Comparison of ENCODE assay signal across 8 cellular contexts in the genomic region with DNA sequence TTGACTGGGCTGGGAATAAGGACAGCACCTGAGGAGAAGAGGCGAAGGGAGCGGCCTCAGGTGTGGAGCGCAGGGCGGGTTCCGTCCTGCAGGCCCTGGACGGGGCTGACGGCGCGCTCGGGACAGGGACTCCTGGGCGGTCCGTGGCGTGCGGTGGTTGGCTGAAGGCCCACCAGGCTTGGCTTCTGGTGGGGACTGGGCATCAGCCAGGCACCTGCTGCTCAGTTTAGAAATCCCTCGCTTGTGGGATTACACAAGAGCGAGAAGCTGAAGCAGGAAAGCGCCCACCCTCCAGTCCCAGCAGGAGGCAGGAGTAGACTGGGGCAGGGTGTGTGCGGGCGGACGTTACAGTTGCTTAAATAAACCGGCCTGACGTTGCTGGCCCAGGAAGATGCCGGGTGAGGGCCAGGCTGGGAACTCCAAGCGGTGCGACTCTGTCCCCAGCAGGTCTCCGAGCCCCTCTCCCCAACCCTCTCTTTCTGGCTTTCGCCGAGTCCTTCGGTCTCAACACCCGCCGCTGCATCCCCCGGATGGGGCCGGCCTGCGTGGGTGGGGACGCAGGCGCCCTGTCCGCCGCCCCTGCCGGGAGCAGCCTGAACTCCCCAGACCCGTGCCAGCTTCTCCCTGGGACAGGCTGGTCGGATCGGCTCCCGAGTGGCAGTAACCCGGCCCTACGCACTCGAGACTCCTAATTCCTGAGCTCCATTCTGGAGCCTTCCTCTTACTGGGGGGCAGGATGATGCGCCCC. TPM values are rescaled to one million over a fixed set of nuclear protein-coding genes. Genes with fewer than 3 reads are reported as not detected.
DNase-seq lines count a peak whose midpoint lies in the region; ATAC-seq and TF ChIP-seq lines count a peak whose summit lies in the region.

No MANE protein-coding gene starts in this region.

- H3K27me3 ChIP-seq in fibroblast of lung (ENCODE audit: control insufficient read depth, insufficient read depth, low read length) (no peaks in the 10 kb centered on the region), thymus (ENCODE audit: control insufficient read depth, insufficient read depth) (no peaks in the 10 kb centered on the region)

- peaks cover 3% of the 10 kb centered on the region for H3K36me3 Mint-ChIP-seq in natural killer cell treated with Interleukin-12 subunit alpha and Interleukin-12 subunit beta and Interleukin-15 and Interleukin-18, amount 100 ng/mL, for 72 hours

- H3K4me2 ChIP-seq in fibroblast of lung (ENCODE audit: extremely low read depth, insufficient read depth, low read length): peak overlapping the region; percentile 96

- no peaks in the 10 kb centered on the region for H4K20me1 ChIP-seq in fibroblast of lung (ENCODE audit: control insufficient read depth, extremely low read depth, insufficient read depth, low read length)

- ATAC-seq in GM19372 (IDR thresholded peaks at IDR 0.05; ENCODE audit: low read depth, unreplicated experiment): peak; percentile 33
- peak; percentile 36 for ATAC-seq in HG03521 (IDR thresholded peaks at IDR 0.05; ENCODE audit: unreplicated experiment)
- ATAC-seq in natural killer cell treated with Interleukin-12 subunit alpha and Interleukin-12 subunit beta and Interleukin-15 and Interleukin-18, amount 100 ng/mL, for 72 hours: peak; percentile 71 to 82

- WGBS in thymus: 1% methylated on average over 47 of the region's 47 CpGs

- peaks cover 12% of the 10 kb centered on the region for H3K36me3 ChIP-seq in fibroblast of lung (ENCODE audit: control insufficient read depth, insufficient read depth, low read length)
- H3K36me3 ChIP-seq in thymus (ENCODE audit: control insufficient read depth, insufficient read depth): peaks cover 36% of the 10 kb centered on the region

- peak overlapping the region; percentile 86 for H2AFZ ChIP-seq in fibroblast of lung (ENCODE audit: low read length)

- H3K79me2 ChIP-seq in fibroblast of lung (ENCODE audit: control insufficient read depth, insufficient read depth, low read length): no peaks in the 10 kb centered on the region

- peak; percentile 36 to 48 for TF ChIP-seq CTCF in fibroblast of lung (conservative IDR thresholded peaks at IDR 0.05 in 1 of 2, IDR thresholded peaks at IDR 0.05 in 1 of 2; ENCODE audit: low read depth in 1 of 2, low read length in 2 of 2)

- H3K4me3 ChIP-seq in fibroblast of lung (replicated peaks in 1 of 4; ENCODE audit: control extremely low read depth in 1 of 4, insufficient read depth in 1 of 4, low read depth in 3 of 4, low read length in 4 of 4) (peak overlapping the region; percentile 65 to 81 (median 72)), thymus (ENCODE audit: low read length) (peak overlapping the region; percentile 76)

- peak overlapping the region; percentile 79 for H3K9ac ChIP-seq in fibroblast of lung (ENCODE audit: insufficient read depth, low read length)

- H3K9me3 ChIP-seq in fibroblast of lung (ENCODE audit: control insufficient read depth, insufficient read depth, low read depth, low read length): no peaks in the 10 kb centered on the region
- H3K9me3 ChIP-seq in thymus (ENCODE audit: control insufficient read depth): no peaks in the 10 kb centered on the region

- peaks cover 23 to 29% of the 10 kb centered on the region in 2 donors for H3K4me1 Mint-ChIP-seq in natural killer cell treated with Interleukin-12 subunit alpha and Interleukin-12 subunit beta and Interleukin-15 and Interleukin-18, amount 100 ng/mL, for 72 hours (ENCODE audit: low read depth in 2 of 2)

- peak overlapping the region; percentile 77 to 78 for H3K27ac Mint-ChIP-seq in natural killer cell treated with Interleukin-12 subunit alpha and Interleukin-12 subunit beta and Interleukin-15 and Interleukin-18, amount 100 ng/mL, for 72 hours

- peak overlapping the region; percentile 69 for H3K27ac ChIP-seq in fibroblast of lung (ENCODE audit: insufficient read depth, low read length)
- peak overlapping the region; percentile 83 for H3K27ac ChIP-seq in thymus (ENCODE audit: low read depth)

- in situ Hi-C loops in Caki2 (cut with HindIII; ENCODE audit: low pct_unique_long_range_greater_than_20kb, low sequenced_read_pairs): no loop called here

- H3K4me3 Mint-ChIP-seq in natural killer cell treated with Interleukin-12 subunit alpha and Interleukin-12 subunit beta and Interleukin-15 and Interleukin-18, amount 100 ng/mL, for 72 hours: peak overlapping the region; percentile 85

- H3K4me1 ChIP-seq in fibroblast of lung (ENCODE audit: control insufficient read depth, extremely low read depth, insufficient read depth, low read length) (peaks cover 14% of the 10 kb centered on the region), thymus (ENCODE audit: control insufficient read depth, insufficient read depth, low read length) (peaks cover 13% of the 10 kb centered on the region)

- H3K27me3 Mint-ChIP-seq in natural killer cell treated with Interleukin-12 subunit alpha and Interleukin-12 subunit beta and Interleukin-15 and Interleukin-18, amount 100 ng/mL, for 72 hours: no peaks in the 10 kb centered on the region

- DNase-seq in Caki2 (ENCODE audit: low read depth) (peak; percentile 75), OCI-M1 (lab: John Stamatoyannopoulos, UW) (peak; percentile 82), fibroblast of lung (ENCODE audit: low read depth in 2 of 2) (peak; percentile 76)
- peak; percentile 23 to 30 for DNase-seq in activated T-helper 1 cell treated with anti-CD3 and anti-CD28 coated beads, Interleukin-2, amount 50 U/mL, for 16 hours (ENCODE audit: low read depth in 1 of 2, low spot score in 1 of 2)
- peak; percentile 87 for DNase-seq in natural killer cell treated with Interleukin-12 subunit alpha and Interleukin-12 subunit beta and Interleukin-15 and Interleukin-18, amount 100 ng/mL, for 72 hours (ENCODE audit: low spot score)

- H3K9me3 Mint-ChIP-seq in natural killer cell treated with Interleukin-12 subunit alpha and Interleukin-12 subunit beta and Interleukin-15 and Interleukin-18, amount 100 ng/mL, for 72 hours: no peaks in the 10 kb centered on the region

RNA-seq across cellular contexts. Expression of gene MIF4GD, which starts 0.6 kb away (rescaled TPM):
- 37.8 and 40.0 TPM in 2 replicates for total RNA-seq in Caki2 (2014; rRNA removed; shearing (Covaris generic); ENCODE audit: low replicate concordance)
- total RNA-seq in fibroblast of lung: 5.6 and 6.3 TPM in 2 replicates
- polyA plus RNA-seq in fibroblast of lung: 10.3 and 11.4 TPM in 2 replicates
- 8.1 and 9.7 TPM in 2 replicates for polyA plus RNA-seq in fibroblast of lung (2012)
- 11.3 and 14.4 TPM in 2 replicates for polyA minus RNA-seq in fibroblast of lung (ENCODE audit: low replicate concordance)
- 10 to 100 TPM; 32.3 to 35.2 TPM for total RNA-seq in natural killer cell treated with Interleukin-12 subunit alpha and Interleukin-12 subunit beta and Interleukin-15 and Interleukin-18, amount 100 ng/mL, for 72 hours
- 37.3 TPM for polyA plus RNA-seq in thymus

RNA-seq across cellular contexts. Expression of gene MRPS7, which starts 8.7 kb away (rescaled TPM):
- 93.0 and 129 TPM in 2 replicates for total RNA-seq in Caki2 (2014; rRNA removed; shearing (Covaris generic); ENCODE audit: low replicate concordance)
- 44.7 and 51.5 TPM in 2 replicates for total RNA-seq in fibroblast of lung
- polyA plus RNA-seq in fibroblast of lung: 44.2 and 62.8 TPM in 2 replicates
- 49.1 and 72.4 TPM in 2 replicates for polyA plus RNA-seq in fibroblast of lung (2012)
- polyA minus RNA-seq in fibroblast of lung (ENCODE audit: low replicate concordance): 27.5 and 38.9 TPM in 2 replicates
- 10 to 100 TPM; 76.4 to 82.8 TPM for total RNA-seq in natural killer cell treated with Interleukin-12 subunit alpha and Interleukin-12 subunit beta and Interleukin-15 and Interleukin-18, amount 100 ng/mL, for 72 hours
- 39.1 TPM for polyA plus RNA-seq in thymus

RNA-seq across cellular contexts. Expression of gene GGA3, which starts 9.0 kb away (rescaled TPM):
- 8.7 and 14.0 TPM in 2 replicates for total RNA-seq in Caki2 (2014; rRNA removed; shearing (Covaris generic); ENCODE audit: low replicate concordance)
- total RNA-seq in fibroblast of lung: 8.0 and 13.0 TPM in 2 replicates
- polyA plus RNA-seq in fibroblast of lung: 14.4 and 21.8 TPM in 2 replicates
- 15.7 and 20.2 TPM in 2 replicates for polyA plus RNA-seq in fibroblast of lung (2012)
- polyA minus RNA-seq in fibroblast of lung (ENCODE audit: low replicate concordance): 60.0 and 62.1 TPM in 2 replicates
- 100 to 1,000 TPM in 1 of 2 donors, 10 to 100 TPM in 1; 77.3 to 111 TPM for total RNA-seq in natural killer cell treated with Interleukin-12 subunit alpha and Interleukin-12 subunit beta and Interleukin-15 and Interleukin-18, amount 100 ng/mL, for 72 hours
- polyA plus RNA-seq in thymus: 33.3 TPM

RNA-seq across cellular contexts. Expression of gene SLC25A19, which starts 18.8 kb away (rescaled TPM):
- total RNA-seq in Caki2 (2014; rRNA removed; shearing (Covaris generic); ENCODE audit: low replicate concordance): 6.3 and 16.5 TPM in 2 replicates
- total RNA-seq in fibroblast of lung: 7.4 and 9.7 TPM in 2 replicates
- polyA plus RNA-seq in fibroblast of lung (5.1 and 8.4 TPM in 2 replicates), thymus (18.3 TPM)
- polyA plus RNA-seq in fibroblast of lung (2012): 5.9 and 11.8 TPM in 2 replicates
- 24.0 and 26.9 TPM in 2 replicates for polyA minus RNA-seq in fibroblast of lung (ENCODE audit: low replicate concordance)
- 100 to 1,000 TPM in 1 of 2 donors, 10 to 100 TPM in 1; 53.0 to 140 TPM for total RNA-seq in natural killer cell treated with Interleukin-12 subunit alpha and Interleukin-12 subunit beta and Interleukin-15 and Interleukin-18, amount 100 ng/mL, for 72 hours

Comparison
In these comparisons a context has a peak if more than half of its experiments do, and no peak if none do; other contexts are left out.
1. Peak in every context shown above with its lines: DNase-seq, ATAC-seq, H3K4me3 ChIP-seq and H3K27ac ChIP-seq.
2. DNase-seq: peak in every context shown above with its lines; median percentile 87 in natural killer cell treated with Interleukin-12 subunit alpha and Interleukin-12 subunit beta and Interleukin-15 and Interleukin-18, amount 100 ng/mL, for 72 hours; 82 in OCI-M1; 76 in fibroblast of lung; 75 in Caki2; 26 in activated T-helper 1 cell treated with anti-CD3 and anti-CD28 coated beads, Interleukin-2, amount 50 U/mL, for 16 hours.